Comparison of ENCODE assay signal across 1 cellular context in genomic region chr5:65481635-65482271, GRCh38.
TF ChIP-seq lines count a peak whose summit lies in the region.

A gene with protein sequence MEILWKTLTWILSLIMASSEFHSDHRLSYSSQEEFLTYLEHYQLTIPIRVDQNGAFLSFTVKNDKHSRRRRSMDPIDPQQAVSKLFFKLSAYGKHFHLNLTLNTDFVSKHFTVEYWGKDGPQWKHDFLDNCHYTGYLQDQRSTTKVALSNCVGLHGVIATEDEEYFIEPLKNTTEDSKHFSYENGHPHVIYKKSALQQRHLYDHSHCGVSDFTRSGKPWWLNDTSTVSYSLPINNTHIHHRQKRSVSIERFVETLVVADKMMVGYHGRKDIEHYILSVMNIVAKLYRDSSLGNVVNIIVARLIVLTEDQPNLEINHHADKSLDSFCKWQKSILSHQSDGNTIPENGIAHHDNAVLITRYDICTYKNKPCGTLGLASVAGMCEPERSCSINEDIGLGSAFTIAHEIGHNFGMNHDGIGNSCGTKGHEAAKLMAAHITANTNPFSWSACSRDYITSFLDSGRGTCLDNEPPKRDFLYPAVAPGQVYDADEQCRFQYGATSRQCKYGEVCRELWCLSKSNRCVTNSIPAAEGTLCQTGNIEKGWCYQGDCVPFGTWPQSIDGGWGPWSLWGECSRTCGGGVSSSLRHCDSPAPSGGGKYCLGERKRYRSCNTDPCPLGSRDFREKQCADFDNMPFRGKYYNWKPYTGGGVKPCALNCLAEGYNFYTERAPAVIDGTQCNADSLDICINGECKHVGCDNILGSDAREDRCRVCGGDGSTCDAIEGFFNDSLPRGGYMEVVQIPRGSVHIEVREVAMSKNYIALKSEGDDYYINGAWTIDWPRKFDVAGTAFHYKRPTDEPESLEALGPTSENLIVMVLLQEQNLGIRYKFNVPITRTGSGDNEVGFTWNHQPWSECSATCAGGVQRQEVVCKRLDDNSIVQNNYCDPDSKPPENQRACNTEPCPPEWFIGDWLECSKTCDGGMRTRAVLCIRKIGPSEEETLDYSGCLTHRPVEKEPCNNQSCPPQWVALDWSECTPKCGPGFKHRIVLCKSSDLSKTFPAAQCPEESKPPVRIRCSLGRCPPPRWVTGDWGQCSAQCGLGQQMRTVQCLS (N-terminal part only) (minus strand): TSS chr5:65481920. CDS start chr5:65473673, 8,247 bp downstream.

TF ChIP-seq in HEK293, 187 proteins besides CTCF, POLR2A, EP300 and RAD21 (continued from another document and continues in another):
- TF ChIP-seq, protein P1, sequence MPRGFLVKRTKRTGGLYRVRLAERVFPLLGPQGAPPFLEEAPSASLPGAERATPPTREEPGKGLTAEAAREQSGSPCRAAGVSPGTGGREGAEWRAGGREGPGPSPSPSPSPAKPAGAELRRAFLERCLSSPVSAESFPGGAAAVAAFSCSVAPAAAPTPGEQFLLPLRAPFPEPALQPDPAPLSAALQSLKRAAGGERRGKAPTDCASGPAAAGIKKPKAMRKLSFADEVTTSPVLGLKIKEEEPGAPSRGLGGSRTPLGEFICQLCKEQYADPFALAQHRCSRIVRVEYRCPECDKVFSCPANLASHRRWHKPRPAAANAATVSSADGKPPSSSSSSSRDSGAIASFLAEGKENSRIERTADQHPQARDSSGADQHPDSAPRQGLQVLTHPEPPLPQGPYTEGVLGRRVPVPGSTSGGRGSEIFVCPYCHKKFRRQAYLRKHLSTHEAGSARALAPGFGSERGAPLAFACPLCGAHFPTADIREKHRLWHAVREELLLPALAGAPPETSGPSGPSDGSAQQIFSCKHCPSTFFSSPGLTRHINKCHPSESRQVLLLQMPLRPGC (tag by site-specific recombination; IDR thresholded peaks at IDR 0.05), result 0 out of 2 replicates have a peak, but pooled peaks have one; percentile 12
- TF ChIP-seq ZNF433 (tag by site-specific recombination; IDR thresholded peaks at IDR 0.05; ENCODE audit: low read depth) (no peak), ZBTB48 (tag by site-specific recombination; IDR thresholded peaks at IDR 0.05) (peak; percentile 79; the same call in 1 of the 2 replicates), ZBTB10 (tag by site-specific recombination; IDR thresholded peaks at IDR 0.05) (peak; percentile 63; the same call in 1 of the 2 replicates), ZNF558 (tag by site-specific recombination; IDR thresholded peaks at IDR 0.05) (no peak; the same call in 1 of the 2 replicates), ZNF670 (tag by site-specific recombination; IDR thresholded peaks at IDR 0.05; ENCODE audit: low read depth) (no peak), GLI2 (tag by site-specific recombination; IDR thresholded peaks at IDR 0.05; ENCODE audit: borderline replicate concordance, low read depth) (no peak; the same call in 1 of the 2 replicates), ZNF112 (tag by site-specific recombination; IDR thresholded peaks at IDR 0.05) (no peak), ZNF521 (tag by site-specific recombination; IDR thresholded peaks at IDR 0.05) (no peak), RBAK (tag by site-specific recombination; IDR thresholded peaks at IDR 0.05) (no peak), ZBTB7A (tag by site-specific recombination; IDR thresholded peaks at IDR 0.05; ENCODE audit: low read depth) (no peak), ZNF555 (tag by site-specific recombination; conservative IDR thresholded peaks at IDR 0.05) (no peak), ZNF23 (tag by site-specific recombination; IDR thresholded peaks at IDR 0.05; ENCODE audit: borderline replicate concordance) (no peak), ZNF132 (tag by site-specific recombination; IDR thresholded peaks at IDR 0.05; ENCODE audit: borderline replicate concordance) (no peak), ZBTB17 (tag by site-specific recombination; IDR thresholded peaks at IDR 0.05) (peak; percentile 88), SALL2 (tag by site-specific recombination; IDR thresholded peaks at IDR 0.05; ENCODE audit: borderline replicate concordance) (no peak), ZNF423 (tag by site-specific recombination; IDR thresholded peaks at IDR 0.05) (no peak), WT1 (tag by site-specific recombination; IDR thresholded peaks at IDR 0.05) (peak; percentile 66), ZNF211 (tag by site-specific recombination; IDR thresholded peaks at IDR 0.05; ENCODE audit: low read depth) (no peak), ZNF394 (tag by site-specific recombination; IDR thresholded peaks at IDR 0.05; ENCODE audit: borderline replicate concordance) (peak; percentile 76), TRIM28 (IDR thresholded peaks at IDR 0.05; ENCODE audit: borderline replicate concordance, low read length) (no peak), REST (tag by site-specific recombination; IDR thresholded peaks at IDR 0.05) (no peak), ZFHX2 (tag by site-specific recombination; conservative IDR thresholded peaks at IDR 0.05) (no peak), ZNF629 (tag by site-specific recombination; IDR thresholded peaks at IDR 0.05) (peak; percentile 95), YY1 (tag by site-specific recombination; IDR thresholded peaks at IDR 0.05) (no peak)
- TF ChIP-seq, protein P2, sequence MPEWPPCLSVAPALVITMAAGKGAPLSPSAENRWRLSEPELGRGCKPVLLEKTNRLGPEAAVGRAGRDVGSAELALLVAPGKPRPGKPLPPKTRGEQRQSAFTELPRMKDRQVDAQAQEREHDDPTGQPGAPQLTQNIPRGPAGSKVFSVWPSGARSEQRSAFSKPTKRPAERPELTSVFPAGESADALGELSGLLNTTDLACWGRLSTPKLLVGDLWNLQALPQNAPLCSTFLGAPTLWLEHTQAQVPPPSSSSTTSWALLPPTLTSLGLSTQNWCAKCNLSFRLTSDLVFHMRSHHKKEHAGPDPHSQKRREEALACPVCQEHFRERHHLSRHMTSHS (tag by site-specific recombination; IDR thresholded peaks at IDR 0.05), result no peak
- TF ChIP-seq, protein P3, sequence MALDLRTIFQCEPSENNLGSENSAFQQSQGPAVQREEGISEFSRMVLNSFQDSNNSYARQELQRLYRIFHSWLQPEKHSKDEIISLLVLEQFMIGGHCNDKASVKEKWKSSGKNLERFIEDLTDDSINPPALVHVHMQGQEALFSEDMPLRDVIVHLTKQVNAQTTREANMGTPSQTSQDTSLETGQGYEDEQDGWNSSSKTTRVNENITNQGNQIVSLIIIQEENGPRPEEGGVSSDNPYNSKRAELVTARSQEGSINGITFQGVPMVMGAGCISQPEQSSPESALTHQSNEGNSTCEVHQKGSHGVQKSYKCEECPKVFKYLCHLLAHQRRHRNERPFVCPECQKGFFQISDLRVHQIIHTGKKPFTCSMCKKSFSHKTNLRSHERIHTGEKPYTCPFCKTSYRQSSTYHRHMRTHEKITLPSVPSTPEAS (tag by site-specific recombination; IDR thresholded peaks at IDR 0.05), result no peak
- TF ChIP-seq, protein P4, sequence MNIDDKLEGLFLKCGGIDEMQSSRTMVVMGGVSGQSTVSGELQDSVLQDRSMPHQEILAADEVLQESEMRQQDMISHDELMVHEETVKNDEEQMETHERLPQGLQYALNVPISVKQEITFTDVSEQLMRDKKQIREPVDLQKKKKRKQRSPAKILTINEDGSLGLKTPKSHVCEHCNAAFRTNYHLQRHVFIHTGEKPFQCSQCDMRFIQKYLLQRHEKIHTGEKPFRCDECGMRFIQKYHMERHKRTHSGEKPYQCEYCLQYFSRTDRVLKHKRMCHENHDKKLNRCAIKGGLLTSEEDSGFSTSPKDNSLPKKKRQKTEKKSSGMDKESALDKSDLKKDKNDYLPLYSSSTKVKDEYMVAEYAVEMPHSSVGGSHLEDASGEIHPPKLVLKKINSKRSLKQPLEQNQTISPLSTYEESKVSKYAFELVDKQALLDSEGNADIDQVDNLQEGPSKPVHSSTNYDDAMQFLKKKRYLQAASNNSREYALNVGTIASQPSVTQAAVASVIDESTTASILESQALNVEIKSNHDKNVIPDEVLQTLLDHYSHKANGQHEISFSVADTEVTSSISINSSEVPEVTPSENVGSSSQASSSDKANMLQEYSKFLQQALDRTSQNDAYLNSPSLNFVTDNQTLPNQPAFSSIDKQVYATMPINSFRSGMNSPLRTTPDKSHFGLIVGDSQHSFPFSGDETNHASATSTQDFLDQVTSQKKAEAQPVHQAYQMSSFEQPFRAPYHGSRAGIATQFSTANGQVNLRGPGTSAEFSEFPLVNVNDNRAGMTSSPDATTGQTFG (tag by site-specific recombination; IDR thresholded peaks at IDR 0.05; ENCODE audit: borderline replicate concordance), result no peak
- TF ChIP-seq, protein P5, sequence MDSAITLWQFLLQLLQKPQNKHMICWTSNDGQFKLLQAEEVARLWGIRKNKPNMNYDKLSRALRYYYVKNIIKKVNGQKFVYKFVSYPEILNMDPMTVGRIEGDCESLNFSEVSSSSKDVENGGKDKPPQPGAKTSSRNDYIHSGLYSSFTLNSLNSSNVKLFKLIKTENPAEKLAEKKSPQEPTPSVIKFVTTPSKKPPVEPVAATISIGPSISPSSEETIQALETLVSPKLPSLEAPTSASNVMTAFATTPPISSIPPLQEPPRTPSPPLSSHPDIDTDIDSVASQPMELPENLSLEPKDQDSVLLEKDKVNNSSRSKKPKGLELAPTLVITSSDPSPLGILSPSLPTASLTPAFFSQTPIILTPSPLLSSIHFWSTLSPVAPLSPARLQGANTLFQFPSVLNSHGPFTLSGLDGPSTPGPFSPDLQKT (IDR thresholded peaks at IDR 0.05; ENCODE audit: borderline replicate concordance, low read depth, low read length), result no peak
- TF ChIP-seq, protein P6, sequence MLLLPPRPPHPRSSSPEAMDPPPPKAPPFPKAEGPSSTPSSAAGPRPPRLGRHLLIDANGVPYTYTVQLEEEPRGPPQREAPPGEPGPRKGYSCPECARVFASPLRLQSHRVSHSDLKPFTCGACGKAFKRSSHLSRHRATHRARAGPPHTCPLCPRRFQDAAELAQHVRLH (tag by site-specific recombination; IDR thresholded peaks at IDR 0.05), result peak; percentile 92
- TF ChIP-seq, protein P7, sequence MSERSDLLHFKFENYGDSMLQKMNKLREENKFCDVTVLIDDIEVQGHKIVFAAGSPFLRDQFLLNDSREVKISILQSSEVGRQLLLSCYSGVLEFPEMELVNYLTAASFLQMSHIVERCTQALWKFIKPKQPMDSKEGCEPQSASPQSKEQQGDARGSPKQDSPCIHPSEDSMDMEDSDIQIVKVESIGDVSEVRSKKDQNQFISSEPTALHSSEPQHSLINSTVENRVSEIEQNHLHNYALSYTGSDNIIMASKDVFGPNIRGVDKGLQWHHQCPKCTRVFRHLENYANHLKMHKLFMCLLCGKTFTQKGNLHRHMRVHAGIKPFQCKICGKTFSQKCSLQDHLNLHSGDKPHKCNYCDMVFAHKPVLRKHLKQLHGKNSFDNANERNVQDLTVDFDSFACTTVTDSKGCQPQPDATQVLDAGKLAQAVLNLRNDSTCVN (tag by site-specific recombination; optimal IDR thresholded peaks at IDR 0.05), result no peak
